In genomic region chr4:42282081-42282901, GRCh38 we compare ENCODE assay signal across 8 cellular contexts.
DNase-seq lines count a peak whose midpoint lies in the region; ATAC-seq and TF ChIP-seq lines count a peak whose summit lies in the region.

No MANE protein-coding gene starts in this region.

- H3K27ac ChIP-seq in C4-2B: no peak overlapping the region

- no peaks in the 10 kb centered on the region for H3K36me3 Mint-ChIP-seq in endothelial cell (ENCODE audit: low read depth, unreplicated experiment)

- ATAC-seq in GM18502 (IDR thresholded peaks at IDR 0.05; ENCODE audit: poor library complexity, unreplicated experiment): peak; percentile 78
- peak; percentile 64 for ATAC-seq in HG02840 (IDR thresholded peaks at IDR 0.05; ENCODE audit: low FRiP score, unreplicated experiment)
- peak; percentile 99 for ATAC-seq in SK-N-SH treated with all-trans-retinoic acid at 6 μM for 48 hours

- peaks cover 1% of the 10 kb centered on the region for H3K27me3 Mint-ChIP-seq in endothelial cell (ENCODE audit: unreplicated experiment)

- H3K4me3 ChIP-seq in NB4 (ENCODE audit: low read depth, low read length): no peak overlapping the region

- H3K4me1 Mint-ChIP-seq in endothelial cell (ENCODE audit: unreplicated experiment): no peaks in the 10 kb centered on the region

- H3K27ac Mint-ChIP-seq in endothelial cell (ENCODE audit: unreplicated experiment): no peak overlapping the region

- no peak for TF ChIP-seq POLR2A in NB4 (IDR thresholded peaks at IDR 0.05; ENCODE audit: extremely low read depth, insufficient read length)

- DNase-seq in NB4 (ENCODE audit: low read depth): peak; percentile 80
- DNase-seq in endothelial cell (ENCODE audit: low spot score): peak; percentile 60
- peak; percentile 88 for DNase-seq in midbrain (lab: John Stamatoyannopoulos, UW)
- DNase-seq in activated effector memory CD4-positive, alpha-beta T cell treated with Interleukin-2 at 50 U/mL for 16 hours: no peak

- no peak overlapping the region for H3K4me3 Mint-ChIP-seq in endothelial cell (ENCODE audit: unreplicated experiment)

- H3K9me3 Mint-ChIP-seq in endothelial cell (ENCODE audit: unreplicated experiment): no peaks in the 10 kb centered on the region

- peak; percentile 84 for TF ChIP-seq CTCF in C4-2B (conservative IDR thresholded peaks at IDR 0.05)
- peak; percentile 82 for TF ChIP-seq CTCF in NB4 (IDR thresholded peaks at IDR 0.05; ENCODE audit: low read depth, low read length)
- peak; percentile 75 for TF ChIP-seq CTCF in endothelial cell (IDR thresholded peaks at IDR 0.05; ENCODE audit: unreplicated experiment)

TF ChIP-seq in SK-N-SH treated with all-trans-retinoic acid at 6 μM for 48 hours, 23 proteins besides CTCF, POLR2A, EP300 and RAD21:
- TF ChIP-seq CSRNP3 (CRISPR knock-in tag; IDR thresholded peaks at IDR 0.05) (no peak), CREB5 (CRISPR knock-in tag; IDR thresholded peaks at IDR 0.05; ENCODE audit: low read depth) (no peak), POU6F1 (CRISPR knock-in tag; IDR thresholded peaks at IDR 0.05; ENCODE audit: borderline replicate concordance, low read depth) (no peak), ZC3H10 (CRISPR knock-in tag; IDR thresholded peaks at IDR 0.05) (no peak)
